ENCODE assay signal across 29 cellular contexts in genomic region chr10:96578633-96579032, GRCh38. TPM values are rescaled to one million over a fixed set of nuclear protein-coding genes. Genes with fewer than 3 reads are reported as not detected.
A peak's percentile ranks its signal among the peaks of the same experiment; 100 is the strongest.
DNase-seq lines count a peak whose midpoint lies in the region; ATAC-seq and TF ChIP-seq lines count a peak whose summit lies in the region.
"Had no signal": no experiment of that assay in that cellular context is flagged by ENCODE, and none has a peak within 500 bp of the region (broad histone marks: within the 10 kb centered on the region; RNA-seq: fewer than 3 reads in every experiment).

No MANE protein-coding gene starts in this region.

- no peak overlapping the region for H3K4me2 ChIP-seq in mammary epithelial cell (ENCODE audit: insufficient read depth, low read depth, low read length)

- in situ Hi-C loops in mammary epithelial cell (cut with MboI; ENCODE audit: low sequenced_read_pairs in 2 of 2), result no loop called here

- H3K27me3 ChIP-seq in mammary epithelial cell (ENCODE audit: insufficient read depth, low read length) (no peaks in the 10 kb centered on the region), esophagus (ENCODE audit: control insufficient read depth in 1 of 2, insufficient read depth in 2 of 2, low read length in 2 of 2) (no peaks in the 10 kb centered on the region), WERI-Rb-1 (ENCODE audit: insufficient read depth, low read depth, severe bottlenecking) (no peaks in the 10 kb centered on the region), sigmoid colon (no peaks in the 10 kb centered on the region)
- H3K27me3 ChIP-seq: cardiac muscle cell, MG63, right lobe of liver had no signal

- H3K4me3 ChIP-seq in mammary epithelial cell (replicated peaks in 1 of 3; ENCODE audit: insufficient read depth in 1 of 3, low read depth in 2 of 3, low read length in 3 of 3) (no peak overlapping the region), esophagus (ENCODE audit: low read depth in 1 of 2, low read length in 2 of 2) (no peak overlapping the region), WERI-Rb-1 (ENCODE audit: low read depth, low read length) (no peak overlapping the region), sigmoid colon (no peak overlapping the region)
- H3K4me3 ChIP-seq: cardiac muscle cell, left ventricle myocardium inferior, MG63, right lobe of liver had no signal

- peaks cover 18% of the 10 kb centered on the region for H4K20me1 ChIP-seq in mammary epithelial cell (ENCODE audit: insufficient read depth, low read length)

- H3K36me3 Mint-ChIP-seq in MCF 10A (ENCODE audit: insufficient read depth, unreplicated experiment) (peaks cover 19% of the 10 kb centered on the region), nephron progenitor cell (ENCODE audit: low read depth) (peaks cover 56% of the 10 kb centered on the region)

- H2AFZ ChIP-seq in mammary epithelial cell (ENCODE audit: low read depth, low read length), result no peak overlapping the region

- no peak overlapping the region for H3K9ac ChIP-seq in mammary epithelial cell (ENCODE audit: insufficient read depth, low read length)

- no peak for TF ChIP-seq EP300 in sigmoid colon (IDR thresholded peaks at IDR 0.05)

- no peaks in the 10 kb centered on the region for H3K9me3 ChIP-seq in mammary epithelial cell (replicated peaks; ENCODE audit: insufficient read depth, low read length)
- H3K9me3 ChIP-seq in esophagus (ENCODE audit: control insufficient read depth in 2 of 2, insufficient read depth in 1 of 2, low read depth in 1 of 2, low read length in 1 of 2), result no peaks in the 10 kb centered on the region
- no peaks in the 10 kb centered on the region for H3K9me3 ChIP-seq in WERI-Rb-1 (ENCODE audit: severe bottlenecking)
- H3K9me3 ChIP-seq in sigmoid colon, result no peaks in the 10 kb centered on the region
- H3K9me3 ChIP-seq: left ventricle myocardium inferior, MG63, right lobe of liver had no signal

- H3K27ac ChIP-seq in mammary epithelial cell (ENCODE audit: insufficient read depth, low read depth, low read length) (no peak overlapping the region), esophagus (ENCODE audit: low read depth in 2 of 2, low read length in 1 of 2) (peak overlapping the region; percentile 49 to 67), WERI-Rb-1 (no peak overlapping the region), sigmoid colon (peak overlapping the region in 1 of 4 donors; percentile 1)
- H3K27ac ChIP-seq: cardiac muscle cell, left ventricle myocardium inferior, right lobe of liver had no signal

- H3K4me3 Mint-ChIP-seq in MCF 10A (ENCODE audit: unreplicated experiment) (no peak overlapping the region), nephron progenitor cell (no peak overlapping the region)
- H3K4me3 Mint-ChIP-seq: activated T-cell treated with anti-CD3 and anti-CD28 coated beads, Interleukin-2, amount 50 U/mL, for 72 hours; H9 had no signal

- H3K9me3 Mint-ChIP-seq in MCF 10A (ENCODE audit: unreplicated experiment), result no peaks in the 10 kb centered on the region
- H3K9me3 Mint-ChIP-seq in nephron progenitor cell, result peaks cover 4% of the 10 kb centered on the region
- H3K9me3 Mint-ChIP-seq: activated T-cell treated with anti-CD3 and anti-CD28 coated beads, Interleukin-2, amount 50 U/mL, for 72 hours; H9; immature natural killer cell had no signal

- BruUV-seq in MCF 10A (replicated peaks; lab: Mats Ljungman, UMichigan), result no TSS peak
- BruUV-seq in mammary epithelial cell (replicated peaks; lab: Mats Ljungman, UMichigan), result no TSS peak

- WGBS in mammary epithelial cell (ENCODE audit: low coverage, missing lambda C conversion rate), result 98% methylated on average over 5 of the region's 5 CpGs
- WGBS in esophagus, 2 donors, result 58 to 71% methylated on average over 5 of the region's 5 CpGs
- 46 to 88% methylated on average over 5 of the region's 5 CpGs for WGBS in sigmoid colon, 2 donors

- ATAC-seq in GM18498 (IDR thresholded peaks at IDR 0.05; ENCODE audit: unreplicated experiment), result no peak
- ATAC-seq: activated T-cell treated with anti-CD3 and anti-CD28 coated beads, Interleukin-2, amount 50 U/mL, for 72 hours; Panc1; right lobe of liver had no signal

- intact Hi-C loops in MCF 10A (cut with micrococcal nuclease), result no loop called here
- intact Hi-C loops in mammary epithelial cell (cut with micrococcal nuclease), result no loop called here
- intact Hi-C loops in sigmoid colon (cut with DNase I), result no loop called here

- dilution Hi-C loops in mammary epithelial cell (cut with HindIII; ENCODE audit: low sequenced_read_pairs), result no loop called here

- peaks cover 34% of the 10 kb centered on the region for H3K4me1 Mint-ChIP-seq in MCF 10A (ENCODE audit: insufficient read depth, unreplicated experiment)
- peaks cover 15% of the 10 kb centered on the region for H3K4me1 Mint-ChIP-seq in nephron progenitor cell

- H3K79me2 ChIP-seq in mammary epithelial cell (ENCODE audit: insufficient read depth, low read length), result peaks cover 99% of the 10 kb centered on the region

- H3K36me3 ChIP-seq in mammary epithelial cell (ENCODE audit: insufficient read depth, low read length) (peaks cover 5% of the 10 kb centered on the region), esophagus (ENCODE audit: control insufficient read depth in 2 of 2, insufficient read depth in 2 of 2, low read length in 1 of 2) (no peaks in the 10 kb centered on the region), WERI-Rb-1 (peaks cover 19% of the 10 kb centered on the region), sigmoid colon (peaks cover 0 to 17% (median 0%) of the 10 kb centered on the region in 4 donors)
- H3K36me3 ChIP-seq: cardiac muscle cell had no signal

- CTCF ChIA-PET in MCF 10A (lab: Yijun Ruan, JAX) (no interaction called here), mammary epithelial cell (lab: Charles Lee; ENCODE audit: low non-redundant PET) (no interaction called here)

- no peaks in the 10 kb centered on the region for H3K27me3 Mint-ChIP-seq in MCF 10A (ENCODE audit: insufficient read depth, unreplicated experiment)
- no peaks in the 10 kb centered on the region for H3K27me3 Mint-ChIP-seq in nephron progenitor cell (ENCODE audit: low read depth, poor library complexity)
- H3K27me3 Mint-ChIP-seq: CD4-positive, alpha-beta memory T cell had no signal

- DNase-seq in MCF 10A (ENCODE audit: unreplicated experiment) (peak; percentile 33), mammary epithelial cell (no peak), nephron progenitor cell (no peak), mucosa of gallbladder (ENCODE audit: low spot score) (no peak), WERI-Rb-1 (no peak), sigmoid colon (no peak)
- DNase-seq: activated CD4-positive, alpha-beta T cell treated with anti-CD3 and anti-CD28 coated beads, Interleukin-2, amount 50 U/mL, for 1 hour; activated naive CD4-positive, alpha-beta T cell treated with Interleukin-2 at 50 U/mL for 16 hours; activated T-cell treated with anti-CD3 and anti-CD28 coated beads, Interleukin-2, amount 50 U/mL, for 72 hours; anterior cingulate cortex; CD4-positive, alpha-beta memory T cell; cortex of kidney; DMS 273 treated with DMSO at 0.1 percent for 48 hours; H9; hypothalamus; immature natural killer cell; left ventricle myocardium inferior; MG63; NCI-H1105 treated with DMSO at 0.1 percent for 48 hours; NCI-H2029; NCI-H2227 treated with DMSO at 0.1 percent for 48 hours; NCI-H526 treated with DMSO at 0.1 percent for 48 hours; right lobe of liver; SHP77 treated with DMSO at 0.1 percent for 48 hours; stimulated activated naive CD4-positive, alpha-beta T cell had no signal

- H3K4me1 ChIP-seq in mammary epithelial cell (ENCODE audit: insufficient read depth, low read length) (peaks cover 6% of the 10 kb centered on the region), esophagus (ENCODE audit: control insufficient read depth in 2 of 2, insufficient read depth in 2 of 2, low read length in 1 of 2) (no peaks in the 10 kb centered on the region), sigmoid colon (peaks cover 0 to 79% (median 58%) of the 10 kb centered on the region in 4 donors)

- TF ChIP-seq CTCF in MCF 10A (IDR thresholded peaks at IDR 0.05; ENCODE audit: unreplicated experiment), result no peak
- no peak for TF ChIP-seq CTCF in mammary epithelial cell (conservative IDR thresholded peaks at IDR 0.05 in 1 of 2, IDR thresholded peaks at IDR 0.05 in 1 of 2; ENCODE audit: extremely low read depth in 1 of 2, insufficient read depth in 1 of 2, low read depth in 1 of 2, low read length in 2 of 2)
- TF ChIP-seq CTCF in nephron progenitor cell (IDR thresholded peaks at IDR 0.05), result no peak
- TF ChIP-seq CTCF in WERI-Rb-1 (IDR thresholded peaks at IDR 0.05; ENCODE audit: low read depth, low read length), result no peak
- no peak for TF ChIP-seq CTCF in sigmoid colon (IDR thresholded peaks at IDR 0.05)

- H3K27ac Mint-ChIP-seq in MCF 10A (ENCODE audit: low read depth, unreplicated experiment), result no peak overlapping the region
- peak overlapping the region; percentile 27 for H3K27ac Mint-ChIP-seq in nephron progenitor cell
- H3K27ac Mint-ChIP-seq: activated T-cell treated with anti-CD3 and anti-CD28 coated beads, Interleukin-2, amount 50 U/mL, for 72 hours had no signal

- POLR2A ChIA-PET in MCF 10A (lab: Yijun Ruan, JAX), result interaction anchor here (1.2 kb wide), 1 partner anchor 8 kb away, joined by 3 read pairs; the partner anchor contains the start of gene TM9SF3

- no peak for TF ChIP-seq POLR2A in sigmoid colon (IDR thresholded peaks at IDR 0.05)

RNA-seq across cellular contexts. Expression of gene TM9SF3, which starts 8.2 kb away (rescaled TPM):
- total RNA-seq in MCF 10A (2022), result 144 and 151 TPM in 2 replicates
- total RNA-seq in mammary epithelial cell, result 100 to 1,000 TPM; 114 to 129 TPM
- polyA plus RNA-seq in mammary epithelial cell, result 59.7 TPM
- 58.3 TPM for polyA minus RNA-seq in mammary epithelial cell
- 10 to 100 TPM; 21.0 to 29.6 TPM for polyA plus RNA-seq in esophagus
- total RNA-seq in mucosa of gallbladder, result 263 TPM
- total RNA-seq in sigmoid colon, result 100 to 1,000 TPM; 104 to 115 (median 108) TPM
- polyA plus RNA-seq in sigmoid colon, result 10 to 100 TPM; 18.5 to 64.8 (median 25.2) TPM

Comparison
In these comparisons a context has a peak if more than half of its experiments do, and no peak if none do; other contexts are left out.
1. H3K27ac ChIP-seq: peak in esophagus (2 of 2); none in mammary epithelial cell (single experiment) and WERI-Rb-1 (single experiment).